In genomic region chr16:29961479-29962343, GRCh38 we compare ENCODE assay signal across 8 cellular contexts. TPM values are rescaled to one million over a fixed set of nuclear protein-coding genes. Genes with fewer than 3 reads are reported as not detected.
A peak's percentile ranks its signal among the peaks of the same experiment; 100 is the strongest.
DNase-seq lines count a peak whose midpoint lies in the region; ATAC-seq and TF ChIP-seq lines count a peak whose summit lies in the region.

Gene TMEM219 (plus strand): TSS chr16:29962079. CDS start chr16:29963144, 1,065 bp downstream.

- peak; percentile 55 for TF ChIP-seq POLR2A in GM10847 (IDR thresholded peaks at IDR 0.05; ENCODE audit: extremely low read depth, insufficient read length)

- H3K4me3 ChIP-seq in heart right ventricle: peak within 1 kb of the TSS; percentile 46 to 94 (median 81)
- peak within 1 kb of the TSS; percentile 88 for H3K4me3 ChIP-seq in upper lobe of right lung

- no peaks in the 10 kb centered on the region for H3K9me3 Mint-ChIP-seq in T-cell
- H3K9me3 Mint-ChIP-seq in progenitor cell of endocrine pancreas (ENCODE audit: low read depth): no peaks in the 10 kb centered on the region

- H3K4me1 Mint-ChIP-seq in T-cell (peaks cover 19 to 30% (median 24%) of the 10 kb centered on the region in 3 donors), progenitor cell of endocrine pancreas (ENCODE audit: low read depth) (peaks cover 10% of the 10 kb centered on the region)

- intact Hi-C loops in heart right ventricle (cut with DNase I): loop anchor here in 5 of 10 donors (1.0 to 10.0 kb wide), 5 partner anchors 12 to 147 kb away; partner anchors contain the start of genes HIRIP3 (in 3 of the 5), INO80E (in 3 of the 5), KCTD13 (in 2 of the 5) and CDIPT (in 1 of the 5)
- intact Hi-C loops in upper lobe of right lung (cut with DNase I): no loop called here

- CTCF ChIA-PET in T-cell (lab: Charles Lee): interaction anchor here (0.6 to 2.5 kb wide), 5 partner anchors 12 to 260 kb away, joined by 3 to 22 read pairs (median 9); partner anchors contain the start of genes HIRIP3 (in 1 of the 2), KCTD13 (in 1 of the 2) and TAOK2 (in 1 of the 2)

- peak; percentile 87 for ATAC-seq in HG02642 (IDR thresholded peaks at IDR 0.05; ENCODE audit: poor library complexity, unreplicated experiment)
- ATAC-seq in T-cell (replicated peaks in 1 of 4): peak; percentile 85 to 95 (median 88)
- peak; percentile 95 to 99 (median 97) for ATAC-seq in heart right ventricle
- peak; percentile 99 for ATAC-seq in upper lobe of right lung

- H3K27ac ChIP-seq in adipose tissue (ENCODE audit: low read depth, low read length) (peak within 1 kb of the TSS; percentile 35), heart right ventricle (peak within 1 kb of the TSS; percentile 93 to 98 (median 96)), upper lobe of right lung (peak within 1 kb of the TSS; percentile 95)

- WGBS in adipose tissue, 3 donors: 0% methylated on average over 59 to 75 of the region's 75 CpGs
- 1% methylated on average over 55 to 75 of the region's 75 CpGs for WGBS in heart right ventricle, 2 donors

- POLR2A ChIA-PET in T-cell (lab: Charles Lee): interaction anchor here (0.5 to 1.2 kb wide), 5 partner anchors 11 to 1666 kb away, joined by 4 to 7 read pairs (median 4); no protein-coding TSS in a partner anchor

- DNase-seq in NCI-H1417 (lab: John Stamatoyannopoulos, UW): peak; percentile 85 to 94 (median 93)
- peak; percentile 81 to 96 (median 91) for DNase-seq in T-cell
- DNase-seq in heart right ventricle: peak; percentile 92 to 94
- DNase-seq in progenitor cell of endocrine pancreas (ENCODE audit: low spot score, unreplicated experiment): peak; percentile 90
- peak; percentile 96 for DNase-seq in upper lobe of right lung

- H3K27me3 Mint-ChIP-seq in T-cell (no peaks in the 10 kb centered on the region), progenitor cell of endocrine pancreas (no peaks in the 10 kb centered on the region)

- H3K27ac Mint-ChIP-seq in T-cell (peak within 1 kb of the TSS; percentile 92 to 95), progenitor cell of endocrine pancreas (peak within 1 kb of the TSS; percentile 95)

- H3K4me3 Mint-ChIP-seq in T-cell (peak within 1 kb of the TSS; percentile 87 to 90 (median 88)), progenitor cell of endocrine pancreas (ENCODE audit: low read depth) (peak within 1 kb of the TSS; percentile 83)

- H3K9me3 ChIP-seq in heart right ventricle: no peaks in the 10 kb centered on the region
- H3K9me3 ChIP-seq in upper lobe of right lung: no peaks in the 10 kb centered on the region

- no peaks in the 10 kb centered on the region for H3K36me3 Mint-ChIP-seq in T-cell
- H3K36me3 Mint-ChIP-seq in progenitor cell of endocrine pancreas (ENCODE audit: insufficient read depth): peaks cover 8% of the 10 kb centered on the region

- H3K36me3 ChIP-seq in heart right ventricle (peaks cover 0 to 31% (median 0%) of the 10 kb centered on the region in 9 donors), upper lobe of right lung (no peaks in the 10 kb centered on the region)

- TF ChIP-seq CTCF in heart right ventricle (IDR thresholded peaks at IDR 0.05) (peak; percentile 29 to 69 (median 46)), progenitor cell of endocrine pancreas (IDR thresholded peaks at IDR 0.05; ENCODE audit: unreplicated experiment) (peak; percentile 48), upper lobe of right lung (IDR thresholded peaks at IDR 0.05) (peak; percentile 40)

- no peaks in the 10 kb centered on the region for H3K27me3 ChIP-seq in heart right ventricle
- no peaks in the 10 kb centered on the region for H3K27me3 ChIP-seq in upper lobe of right lung

- H3K4me1 ChIP-seq in heart right ventricle (peaks cover 0 to 35% (median 20%) of the 10 kb centered on the region in 9 donors), upper lobe of right lung (peaks cover 18% of the 10 kb centered on the region)

RNA-seq across cellular contexts. Expression of gene TMEM219, which starts in this region (rescaled TPM):
- total RNA-seq in T-cell: 10 to 100 TPM; 66.7 to 93.9 (median 80.4) TPM
- polyA plus RNA-seq in adipose tissue: 100 to 1,000 TPM in 2 of 3 donors, 10 to 100 TPM in 1; 91.4 to 182 (median 115) TPM
- total RNA-seq in heart right ventricle: 100 to 1,000 TPM in 1 of 10 donors, 10 to 100 TPM in 9; 53.0 to 105 (median 67.1) TPM
- 10 to 100 TPM; 80.4 to 85.9 TPM for polyA plus RNA-seq in heart right ventricle
- 89.4 and 91.9 TPM in 2 replicates for total RNA-seq in progenitor cell of endocrine pancreas
- total RNA-seq in upper lobe of right lung: 133 TPM

Comparison
In these comparisons a context has a peak if more than half of its experiments do, and no peak if none do; other contexts are left out.
1. Peak in every context shown above with its lines: DNase-seq, ATAC-seq, H3K4me3 ChIP-seq and H3K27ac ChIP-seq.
2. H3K27ac ChIP-seq: peak in every context shown above with its lines; median percentile 96 in heart right ventricle; 95 in upper lobe of right lung; 35 in adipose tissue.